In the genomic region with DNA sequence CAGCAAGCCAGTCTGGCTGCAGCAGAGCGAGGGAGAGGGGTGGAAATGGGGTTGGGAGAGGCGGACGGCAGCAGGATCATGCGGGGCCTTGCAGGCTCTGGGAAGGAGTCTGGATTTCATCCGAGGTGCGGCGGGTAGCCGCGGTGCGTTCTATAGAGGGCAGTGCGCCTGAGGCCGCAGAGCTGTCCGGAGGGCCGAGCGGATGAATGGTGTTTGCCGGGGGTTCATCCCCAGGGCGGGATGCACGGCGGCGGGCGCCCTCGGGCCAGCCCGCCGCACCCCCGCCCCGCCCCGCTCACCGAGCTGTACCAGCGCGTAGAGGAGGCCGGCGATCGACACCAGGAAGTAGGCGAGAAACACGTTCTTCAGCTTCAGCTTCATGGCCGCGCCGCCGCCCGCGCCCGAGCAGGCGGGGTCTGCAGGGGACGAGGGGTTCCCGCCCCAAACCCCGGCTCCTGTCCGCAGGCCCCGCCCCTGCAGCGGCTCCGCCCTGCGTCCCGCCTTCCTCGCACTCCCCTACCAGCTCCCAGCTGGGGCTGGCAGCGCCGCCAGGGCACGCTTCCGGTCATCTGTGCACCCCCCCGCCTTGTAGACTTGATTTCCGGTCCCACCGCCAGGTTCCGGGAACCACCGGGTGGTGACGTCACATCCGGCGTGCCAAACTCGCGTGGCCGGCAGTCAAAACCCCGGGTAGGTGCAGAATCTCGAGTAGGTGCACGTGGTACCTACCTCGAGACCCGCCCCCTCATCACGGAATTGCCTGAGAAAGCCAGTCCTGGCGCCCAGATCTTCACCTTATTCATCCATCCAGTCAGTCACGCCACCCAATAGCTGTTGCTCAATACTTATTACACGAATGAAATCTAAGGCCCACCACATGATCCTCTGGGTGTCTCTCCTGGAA, we compare ENCODE assay signal across 1 cellular context.
A peak's percentile ranks its signal among the peaks of the same experiment; 100 is the strongest.
TF ChIP-seq lines count a peak whose summit lies in the region.

A gene (minus strand): TSS at position 420 of the 904 bp plus-strand sequence. CDS start 39 bp downstream, at position 381.

TF ChIP-seq in K562, 482 proteins besides CTCF, POLR2A, EP300 and RAD21 (continued from another document and continues in another):
- TF ChIP-seq, protein P1, sequence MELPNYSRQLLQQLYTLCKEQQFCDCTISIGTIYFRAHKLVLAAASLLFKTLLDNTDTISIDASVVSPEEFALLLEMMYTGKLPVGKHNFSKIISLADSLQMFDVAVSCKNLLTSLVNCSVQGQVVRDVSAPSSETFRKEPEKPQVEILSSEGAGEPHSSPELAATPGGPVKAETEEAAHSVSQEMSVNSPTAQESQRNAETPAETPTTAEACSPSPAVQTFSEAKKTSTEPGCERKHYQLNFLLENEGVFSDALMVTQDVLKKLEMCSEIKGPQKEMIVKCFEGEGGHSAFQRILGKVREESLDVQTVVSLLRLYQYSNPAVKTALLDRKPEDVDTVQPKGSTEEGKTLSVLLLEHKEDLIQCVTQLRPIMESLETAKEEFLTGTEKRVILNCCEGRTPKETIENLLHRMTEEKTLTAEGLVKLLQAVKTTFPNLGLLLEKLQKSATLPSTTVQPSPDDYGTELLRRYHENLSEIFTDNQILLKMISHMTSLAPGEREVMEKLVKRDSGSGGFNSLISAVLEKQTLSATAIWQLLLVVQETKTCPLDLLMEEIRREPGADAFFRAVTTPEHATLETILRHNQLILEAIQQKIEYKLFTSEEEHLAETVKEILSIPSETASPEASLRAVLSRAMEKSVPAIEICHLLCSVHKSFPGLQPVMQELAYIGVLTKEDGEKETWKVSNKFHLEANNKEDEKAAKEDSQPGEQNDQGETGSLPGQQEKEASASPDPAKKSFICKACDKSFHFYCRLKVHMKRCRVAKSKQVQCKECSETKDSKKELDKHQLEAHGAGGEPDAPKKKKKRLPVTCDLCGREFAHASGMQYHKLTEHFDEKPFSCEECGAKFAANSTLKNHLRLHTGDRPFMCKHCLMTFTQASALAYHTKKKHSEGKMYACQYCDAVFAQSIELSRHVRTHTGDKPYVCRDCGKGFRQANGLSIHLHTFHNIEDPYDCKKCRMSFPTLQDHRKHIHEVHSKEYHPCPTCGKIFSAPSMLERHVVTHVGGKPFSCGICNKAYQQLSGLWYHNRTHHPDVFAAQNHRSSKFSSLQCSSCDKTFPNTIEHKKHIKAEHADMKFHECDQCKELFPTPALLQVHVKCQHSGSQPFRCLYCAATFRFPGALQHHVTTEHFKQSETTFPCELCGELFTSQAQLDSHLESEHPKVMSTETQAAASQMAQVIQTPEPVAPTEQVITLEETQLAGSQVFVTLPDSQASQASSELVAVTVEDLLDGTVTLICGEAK (IDR thresholded peaks at IDR 0.05) = peak; percentile 98
- TF ChIP-seq, protein P1 (CRISPR knock-in tag; IDR thresholded peaks at IDR 0.05) = no peak
- no peak for TF ChIP-seq MAFK (IDR thresholded peaks at IDR 0.05; ENCODE audit: low read length)
- no peak for TF ChIP-seq KLF6 (CRISPR knock-in tag; IDR thresholded peaks at IDR 0.05; ENCODE audit: borderline replicate concordance)
- no peak for TF ChIP-seq PRPF4 (IDR thresholded peaks at IDR 0.05; ENCODE audit: insufficient read depth, low read depth, low read length, poor library complexity, severe bottlenecking)
- TF ChIP-seq, protein P2, sequence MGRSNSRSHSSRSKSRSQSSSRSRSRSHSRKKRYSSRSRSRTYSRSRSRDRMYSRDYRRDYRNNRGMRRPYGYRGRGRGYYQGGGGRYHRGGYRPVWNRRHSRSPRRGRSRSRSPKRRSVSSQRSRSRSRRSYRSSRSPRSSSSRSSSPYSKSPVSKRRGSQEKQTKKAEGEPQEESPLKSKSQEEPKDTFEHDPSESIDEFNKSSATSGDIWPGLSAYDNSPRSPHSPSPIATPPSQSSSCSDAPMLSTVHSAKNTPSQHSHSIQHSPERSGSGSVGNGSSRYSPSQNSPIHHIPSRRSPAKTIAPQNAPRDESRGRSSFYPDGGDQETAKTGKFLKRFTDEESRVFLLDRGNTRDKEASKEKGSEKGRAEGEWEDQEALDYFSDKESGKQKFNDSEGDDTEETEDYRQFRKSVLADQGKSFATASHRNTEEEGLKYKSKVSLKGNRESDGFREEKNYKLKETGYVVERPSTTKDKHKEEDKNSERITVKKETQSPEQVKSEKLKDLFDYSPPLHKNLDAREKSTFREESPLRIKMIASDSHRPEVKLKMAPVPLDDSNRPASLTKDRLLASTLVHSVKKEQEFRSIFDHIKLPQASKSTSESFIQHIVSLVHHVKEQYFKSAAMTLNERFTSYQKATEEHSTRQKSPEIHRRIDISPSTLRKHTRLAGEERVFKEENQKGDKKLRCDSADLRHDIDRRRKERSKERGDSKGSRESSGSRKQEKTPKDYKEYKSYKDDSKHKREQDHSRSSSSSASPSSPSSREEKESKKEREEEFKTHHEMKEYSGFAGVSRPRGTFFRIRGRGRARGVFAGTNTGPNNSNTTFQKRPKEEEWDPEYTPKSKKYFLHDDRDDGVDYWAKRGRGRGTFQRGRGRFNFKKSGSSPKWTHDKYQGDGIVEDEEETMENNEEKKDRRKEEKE (IDR thresholded peaks at IDR 0.05; ENCODE audit: borderline replicate concordance in 1 of 2, control insufficient read depth in 1 of 2, low read depth in 2 of 2, low read length in 1 of 2) = 0 out of 4 replicates have a peak, but pooled peaks of 1 of the 2 experiments have one; percentile 22
- TF ChIP-seq, protein P3, sequence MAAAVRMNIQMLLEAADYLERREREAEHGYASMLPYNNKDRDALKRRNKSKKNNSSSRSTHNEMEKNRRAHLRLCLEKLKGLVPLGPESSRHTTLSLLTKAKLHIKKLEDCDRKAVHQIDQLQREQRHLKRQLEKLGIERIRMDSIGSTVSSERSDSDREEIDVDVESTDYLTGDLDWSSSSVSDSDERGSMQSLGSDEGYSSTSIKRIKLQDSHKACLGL (CRISPR knock-in tag; IDR thresholded peaks at IDR 0.05; ENCODE audit: borderline replicate concordance, poor library complexity, severe bottlenecking) = peak; percentile 89
- no peak for TF ChIP-seq MCM7 (IDR thresholded peaks at IDR 0.05)
- no peak for TF ChIP-seq ZFP30 (CRISPR knock-in tag; IDR thresholded peaks at IDR 0.05; ENCODE audit: borderline replicate concordance)
- TF ChIP-seq, protein P4, sequence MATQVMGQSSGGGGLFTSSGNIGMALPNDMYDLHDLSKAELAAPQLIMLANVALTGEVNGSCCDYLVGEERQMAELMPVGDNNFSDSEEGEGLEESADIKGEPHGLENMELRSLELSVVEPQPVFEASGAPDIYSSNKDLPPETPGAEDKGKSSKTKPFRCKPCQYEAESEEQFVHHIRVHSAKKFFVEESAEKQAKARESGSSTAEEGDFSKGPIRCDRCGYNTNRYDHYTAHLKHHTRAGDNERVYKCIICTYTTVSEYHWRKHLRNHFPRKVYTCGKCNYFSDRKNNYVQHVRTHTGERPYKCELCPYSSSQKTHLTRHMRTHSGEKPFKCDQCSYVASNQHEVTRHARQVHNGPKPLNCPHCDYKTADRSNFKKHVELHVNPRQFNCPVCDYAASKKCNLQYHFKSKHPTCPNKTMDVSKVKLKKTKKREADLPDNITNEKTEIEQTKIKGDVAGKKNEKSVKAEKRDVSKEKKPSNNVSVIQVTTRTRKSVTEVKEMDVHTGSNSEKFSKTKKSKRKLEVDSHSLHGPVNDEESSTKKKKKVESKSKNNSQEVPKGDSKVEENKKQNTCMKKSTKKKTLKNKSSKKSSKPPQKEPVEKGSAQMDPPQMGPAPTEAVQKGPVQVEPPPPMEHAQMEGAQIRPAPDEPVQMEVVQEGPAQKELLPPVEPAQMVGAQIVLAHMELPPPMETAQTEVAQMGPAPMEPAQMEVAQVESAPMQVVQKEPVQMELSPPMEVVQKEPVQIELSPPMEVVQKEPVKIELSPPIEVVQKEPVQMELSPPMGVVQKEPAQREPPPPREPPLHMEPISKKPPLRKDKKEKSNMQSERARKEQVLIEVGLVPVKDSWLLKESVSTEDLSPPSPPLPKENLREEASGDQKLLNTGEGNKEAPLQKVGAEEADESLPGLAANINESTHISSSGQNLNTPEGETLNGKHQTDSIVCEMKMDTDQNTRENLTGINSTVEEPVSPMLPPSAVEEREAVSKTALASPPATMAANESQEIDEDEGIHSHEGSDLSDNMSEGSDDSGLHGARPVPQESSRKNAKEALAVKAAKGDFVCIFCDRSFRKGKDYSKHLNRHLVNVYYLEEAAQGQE (CRISPR knock-in tag; IDR thresholded peaks at IDR 0.05; ENCODE audit: low read depth) = peak; percentile 75
- no peak for TF ChIP-seq SMAD3 (CRISPR knock-in tag; conservative IDR thresholded peaks at IDR 0.05)
- TF ChIP-seq ZNF766 (CRISPR knock-in tag; conservative IDR thresholded peaks at IDR 0.05) = 0 out of 2 replicates have a peak, but pooled peaks have one; percentile 13
- no peak for TF ChIP-seq NCOA4 (IDR thresholded peaks at IDR 0.05; ENCODE audit: partially characterized antibody)
- no peak for TF ChIP-seq BMI1 (IDR thresholded peaks at IDR 0.05; ENCODE audit: low read length)
- TF ChIP-seq CREB1 (IDR thresholded peaks at IDR 0.05) = peak; percentile 91
- peak; percentile 96 for TF ChIP-seq CREB1 (CRISPR knock-in tag; IDR thresholded peaks at IDR 0.05)
- no peak for TF ChIP-seq HSF4 (CRISPR knock-in tag; IDR thresholded peaks at IDR 0.05; ENCODE audit: borderline replicate concordance)
- TF ChIP-seq OTX1 (CRISPR knock-in tag; IDR thresholded peaks at IDR 0.05) = 0 out of 2 replicates have a peak, but pooled peaks have one; percentile 40
- TF ChIP-seq ZNF124 (CRISPR knock-in tag; IDR thresholded peaks at IDR 0.05) = no peak
- TF ChIP-seq PHF8 (IDR thresholded peaks at IDR 0.05; ENCODE audit: borderline replicate concordance, low read length) = peak; percentile 49; the same call in 1 of the 2 replicates
- no peak for TF ChIP-seq ZNF174 (CRISPR knock-in tag; IDR thresholded peaks at IDR 0.05)
- no peak for TF ChIP-seq ZNF165 (CRISPR knock-in tag; IDR thresholded peaks at IDR 0.05; ENCODE audit: borderline replicate concordance)
- TF ChIP-seq ZNF586 (CRISPR knock-in tag; conservative IDR thresholded peaks at IDR 0.05) = no peak
- TF ChIP-seq, protein P5, sequence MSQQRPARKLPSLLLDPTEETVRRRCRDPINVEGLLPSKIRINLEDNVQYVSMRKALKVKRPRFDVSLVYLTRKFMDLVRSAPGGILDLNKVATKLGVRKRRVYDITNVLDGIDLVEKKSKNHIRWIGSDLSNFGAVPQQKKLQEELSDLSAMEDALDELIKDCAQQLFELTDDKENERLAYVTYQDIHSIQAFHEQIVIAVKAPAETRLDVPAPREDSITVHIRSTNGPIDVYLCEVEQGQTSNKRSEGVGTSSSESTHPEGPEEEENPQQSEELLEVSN (IDR thresholded peaks at IDR 0.05; ENCODE audit: borderline replicate concordance in 1 of 2, extremely low read depth in 1 of 2, insufficient read depth in 1 of 2, insufficient read length in 1 of 2, low read depth in 1 of 2, low read length in 1 of 2, poor library complexity in 1 of 2, severe bottlenecking in 1 of 2) = peak; percentile 93
- TF ChIP-seq ETV6 (IDR thresholded peaks at IDR 0.05; ENCODE audit: borderline replicate concordance in 1 of 2, low read depth in 2 of 2, low read length in 1 of 2) = peak in 1 of 2 experiments; percentile 66; a peak in 1 of 4 replicates
- TF ChIP-seq ETV6 (CRISPR knock-in tag; IDR thresholded peaks at IDR 0.05; ENCODE audit: borderline replicate concordance) = no peak
- TF ChIP-seq SIX5 (IDR thresholded peaks at IDR 0.05; ENCODE audit: borderline replicate concordance in 1 of 2, insufficient read depth in 1 of 2, low read depth in 1 of 2, low read length in 2 of 2) = no peak
- peak; percentile 90 for TF ChIP-seq HNRNPK (IDR thresholded peaks at IDR 0.05; ENCODE audit: low read depth, low read length, poor library complexity, severe bottlenecking)
- TF ChIP-seq, protein P6, sequence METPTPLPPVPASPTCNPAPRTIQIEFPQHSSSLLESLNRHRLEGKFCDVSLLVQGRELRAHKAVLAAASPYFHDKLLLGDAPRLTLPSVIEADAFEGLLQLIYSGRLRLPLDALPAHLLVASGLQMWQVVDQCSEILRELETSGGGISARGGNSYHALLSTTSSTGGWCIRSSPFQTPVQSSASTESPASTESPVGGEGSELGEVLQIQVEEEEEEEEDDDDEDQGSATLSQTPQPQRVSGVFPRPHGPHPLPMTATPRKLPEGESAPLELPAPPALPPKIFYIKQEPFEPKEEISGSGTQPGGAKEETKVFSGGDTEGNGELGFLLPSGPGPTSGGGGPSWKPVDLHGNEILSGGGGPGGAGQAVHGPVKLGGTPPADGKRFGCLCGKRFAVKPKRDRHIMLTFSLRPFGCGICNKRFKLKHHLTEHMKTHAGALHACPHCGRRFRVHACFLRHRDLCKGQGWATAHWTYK (CRISPR knock-in tag; IDR thresholded peaks at IDR 0.05) = peak; percentile 68; the same call in 1 of the 2 replicates
- TF ChIP-seq HCFC1 (IDR thresholded peaks at IDR 0.05; ENCODE audit: low read depth, low read length) = peak; percentile 74
- peak; percentile 66; the same call in 1 of the 2 replicates for TF ChIP-seq MTA1 (IDR thresholded peaks at IDR 0.05; ENCODE audit: borderline replicate concordance)
- no peak for TF ChIP-seq CBFB (CRISPR knock-in tag; IDR thresholded peaks at IDR 0.05)
- peak; percentile 34; the same call in 1 of the 2 replicates for TF ChIP-seq LCOR (CRISPR knock-in tag; IDR thresholded peaks at IDR 0.05)
- TF ChIP-seq BDP1 (IDR thresholded peaks at IDR 0.05; ENCODE audit: insufficient read depth, insufficient read length) = no peak
- TF ChIP-seq U2AF1 (optimal IDR thresholded peaks at IDR 0.05; ENCODE audit: low read depth, low read length) = no peak
